8 cellular contexts compared by ENCODE assay signal in the genomic region with DNA sequence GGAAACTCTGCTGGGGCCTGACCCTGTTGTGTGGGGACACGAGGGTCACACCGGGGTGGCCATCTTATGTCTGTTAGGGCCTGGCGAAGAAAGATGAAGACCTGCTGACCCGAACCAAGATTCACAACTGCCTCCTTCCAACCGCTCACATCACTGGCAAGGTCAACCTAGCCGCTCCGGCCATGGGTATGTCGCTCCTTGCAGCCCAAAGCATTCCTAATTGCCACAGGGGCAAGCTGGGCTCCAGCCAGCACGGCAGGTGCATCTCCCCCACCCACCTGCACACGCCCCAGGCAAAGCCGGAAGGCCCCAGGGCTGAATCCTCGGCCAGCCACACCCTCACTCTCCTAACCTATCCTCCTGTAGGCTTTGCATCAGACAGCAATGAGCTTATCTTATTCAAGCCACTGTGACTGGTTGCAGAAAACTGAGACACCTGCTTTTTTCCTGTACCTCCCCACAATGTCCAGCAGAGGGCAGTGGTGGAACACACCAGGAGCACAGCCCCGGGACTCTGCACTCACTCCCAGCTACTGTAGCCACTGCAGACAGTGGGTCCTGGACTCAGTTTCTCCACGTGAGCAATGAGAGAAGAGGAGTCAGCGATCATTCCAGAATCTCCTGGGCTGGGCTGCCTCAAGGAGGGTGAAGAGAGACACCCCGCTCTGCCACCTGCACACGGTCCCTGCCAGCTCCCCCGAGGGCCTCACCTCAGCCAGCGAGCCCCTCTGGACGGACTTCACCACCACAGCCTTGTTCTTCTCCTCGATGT.
DNase-seq lines count a peak whose midpoint lies in the region; ATAC-seq and TF ChIP-seq lines count a peak whose summit lies in the region.

No MANE protein-coding gene starts in this region.

- no peaks in the 10 kb centered on the region for H3K9me3 ChIP-seq in Loucy (ENCODE audit: insufficient read depth, low read depth, low read length)
- no peaks in the 10 kb centered on the region for H3K9me3 ChIP-seq in ovary

- H3K79me2 ChIP-seq in Loucy (ENCODE audit: insufficient read depth, low read length), result no peaks in the 10 kb centered on the region

- H2AFZ ChIP-seq in Loucy (ENCODE audit: low read length), result no peak overlapping the region

- DNase-seq in DMS53 treated with DMSO at 0.1 percent for 48 hours (lab: John Stamatoyannopoulos, UW; ENCODE audit: unreplicated experiment) (peak; percentile 44), SK-N-DZ (ENCODE audit: low spot score) (peak; percentile 88), foreskin melanocyte (peak; percentile 35), ovary (peak; percentile 61 to 71 (median 64)), type B pancreatic cell (ENCODE audit: extremely low spot score, unreplicated experiment) (no peak)
- peak in 3 of 4 experiments; percentile 12 to 53 (median 36) for DNase-seq in activated naive CD4-positive, alpha-beta T cell (lab: John Stamatoyannopoulos, UW)

- H3K27ac ChIP-seq in ovary, result no peak overlapping the region

- H3K36me3 ChIP-seq in Loucy (ENCODE audit: insufficient read depth, low read length), result peaks cover 38% of the 10 kb centered on the region; the same call in 1 of the 2 replicates
- no peaks in the 10 kb centered on the region for H3K36me3 ChIP-seq in ovary

- intact Hi-C loops in ovary (cut with DNase I), result loop anchor here (2.0 to 5.0 kb wide), 4 partner anchors 245 to 250 kb away; no protein-coding TSS in a partner anchor

- ATAC-seq in HG03039 (IDR thresholded peaks at IDR 0.05; ENCODE audit: unreplicated experiment), result no peak

- H3K4me1 Mint-ChIP-seq in type B pancreatic cell (ENCODE audit: unreplicated experiment), result peaks cover 4% of the 10 kb centered on the region

- no peak overlapping the region for H3K27ac Mint-ChIP-seq in type B pancreatic cell

- no peak overlapping the region for H3K9ac ChIP-seq in Loucy (ENCODE audit: low read depth, low read length, poor library complexity, severe bottlenecking)

- peaks cover 7% of the 10 kb centered on the region for H3K36me3 Mint-ChIP-seq in type B pancreatic cell

- TF ChIP-seq CTCF in Loucy (conservative IDR thresholded peaks at IDR 0.05; ENCODE audit: low read length) (peak; percentile 97), ovary (IDR thresholded peaks at IDR 0.05) (peak; percentile 70 to 92 (median 88)), type B pancreatic cell (conservative IDR thresholded peaks at IDR 0.05) (peak; percentile 96)

- no peak overlapping the region for H3K4me2 ChIP-seq in Loucy (ENCODE audit: low read depth, low read length, poor library complexity, severe bottlenecking)

- peaks cover 9% of the 10 kb centered on the region for H3K9me3 Mint-ChIP-seq in type B pancreatic cell

- no peak overlapping the region for H3K4me3 Mint-ChIP-seq in type B pancreatic cell

- no peaks in the 10 kb centered on the region for H3F3A ChIP-seq in Loucy (ENCODE audit: low read depth)

- TF ChIP-seq POLR2A in ovary (IDR thresholded peaks at IDR 0.05), result no peak

- H4K20me1 ChIP-seq in Loucy (ENCODE audit: insufficient read depth, low read length, poor library complexity, severe bottlenecking), result no peaks in the 10 kb centered on the region

- WGBS in ovary, 3 donors, result 61 to 65% (median 64%) methylated on average over 21 of the region's 21 CpGs

- no peaks in the 10 kb centered on the region for H3K9me2 ChIP-seq in Loucy (replicated peaks; ENCODE audit: low read depth, low read length)

- H3K4me1 ChIP-seq in Loucy (ENCODE audit: insufficient read depth, low read length, poor library complexity, severe bottlenecking) (no peaks in the 10 kb centered on the region), ovary (ENCODE audit: insufficient read depth) (no peaks in the 10 kb centered on the region)

- H3K4me3 ChIP-seq in Loucy (ENCODE audit: low read length, poor library complexity, severe bottlenecking), result no peak overlapping the region
- no peak overlapping the region for H3K4me3 ChIP-seq in ovary

- no peaks in the 10 kb centered on the region for H3K27me3 ChIP-seq in Loucy (ENCODE audit: insufficient read depth, low read length, poor library complexity, severe bottlenecking)
- H3K27me3 ChIP-seq in ovary, result no peaks in the 10 kb centered on the region

- H3K27me3 Mint-ChIP-seq in type B pancreatic cell, result peaks cover 4% of the 10 kb centered on the region

- no peak for TF ChIP-seq EP300 in ovary (IDR thresholded peaks at IDR 0.05)
